10 cellular contexts compared by ENCODE assay signal in the genomic region with DNA sequence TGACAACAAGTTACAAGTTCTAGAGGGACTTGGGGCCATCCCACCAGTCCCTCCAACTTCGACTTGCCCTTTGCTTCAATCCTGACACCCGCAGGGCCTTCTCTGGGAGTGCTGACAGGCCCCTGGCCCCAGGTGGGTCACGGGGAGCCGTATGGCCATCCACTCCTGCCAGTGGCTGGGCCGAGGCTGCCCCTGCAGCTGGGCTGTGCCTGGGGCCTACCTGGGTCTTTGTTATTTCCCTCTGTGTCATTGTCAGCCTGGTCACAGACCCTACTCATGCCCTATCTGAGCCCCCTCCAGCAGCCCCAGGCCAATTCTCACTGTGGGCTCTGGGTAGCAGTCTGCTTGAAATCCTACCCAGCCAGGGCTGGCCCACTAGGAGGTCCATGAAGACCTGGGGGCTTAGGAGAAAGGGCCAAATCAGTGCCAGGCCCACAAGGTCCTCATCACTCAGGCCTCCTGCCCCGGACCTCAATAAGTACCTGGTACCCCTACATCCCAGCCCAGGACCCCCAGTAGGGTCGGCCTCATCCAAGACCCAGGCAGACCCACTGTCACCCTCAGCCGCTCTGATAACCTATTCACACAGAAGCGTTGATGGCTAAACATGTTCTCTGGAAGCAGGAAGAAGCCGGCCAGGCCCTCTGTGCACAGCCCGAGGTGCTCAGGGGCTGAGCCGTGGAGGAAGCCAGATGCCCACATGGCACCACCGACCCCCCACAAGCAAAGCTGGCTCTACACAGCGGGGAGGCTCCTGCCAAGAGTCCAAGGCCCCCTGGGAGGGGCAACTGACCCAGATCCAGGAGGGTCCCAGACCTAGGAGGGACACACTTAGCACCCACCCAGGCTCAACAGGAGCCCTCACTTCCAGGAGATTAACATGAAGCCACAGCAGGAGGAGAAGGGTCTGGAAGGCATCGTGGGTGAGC. TPM values are rescaled to one million over a fixed set of nuclear protein-coding genes. Genes with fewer than 3 reads are reported as not detected.
DNase-seq lines count a peak whose midpoint lies in the region; ATAC-seq and TF ChIP-seq lines count a peak whose summit lies in the region.
"Had no signal": no experiment of that assay in that cellular context is flagged by ENCODE, and none has a peak within 500 bp of the region (broad histone marks: within the 10 kb centered on the region; RNA-seq: fewer than 3 reads in every experiment).

No MANE protein-coding gene starts in this region.

- no peak for ATAC-seq in HG03196 (IDR thresholded peaks at IDR 0.05; ENCODE audit: unreplicated experiment)

- H3K4me1 ChIP-seq in BE2C = no peaks in the 10 kb centered on the region

- H3K36me3 ChIP-seq in BE2C (no peaks in the 10 kb centered on the region), brain microvascular endothelial cell (replicated peaks) (peaks cover 7% of the 10 kb centered on the region)

- H3K9me3 ChIP-seq in BE2C = no peaks in the 10 kb centered on the region
- H3K9me3 ChIP-seq: testis had no signal

- TF ChIP-seq CTCF in BE2C (IDR thresholded peaks at IDR 0.05; ENCODE audit: low read depth, low read length) = no peak
- TF ChIP-seq CTCF in GM10266 (IDR thresholded peaks at IDR 0.05; ENCODE audit: control insufficient read depth, insufficient read depth, low read depth, missing control alignments) = no peak
- no peak for TF ChIP-seq CTCF in dorsolateral prefrontal cortex (IDR thresholded peaks at IDR 0.05 in 54 of 56, conservative IDR thresholded peaks at IDR 0.05 in 2 of 56; ENCODE audit: low read depth in 1 of 56, partially characterized antibody in 56 of 56)
- TF ChIP-seq CTCF in brain microvascular endothelial cell (IDR thresholded peaks at IDR 0.05; ENCODE audit: low read depth, low read length, missing control alignments) = no peak

- H3K4me3 ChIP-seq in BE2C (ENCODE audit: low read depth, low read length) (no peak overlapping the region), dorsolateral prefrontal cortex (no peak overlapping the region), brain microvascular endothelial cell (ENCODE audit: low read depth, low read length) (no peak overlapping the region)
- H3K4me3 ChIP-seq: testis had no signal

- intact Hi-C loops in dorsolateral prefrontal cortex (cut with DNase I) (loop anchor here in 1 of 2 donors (5.0 kb wide), 1 partner anchor 77 kb away; no protein-coding TSS in a partner anchor), posterior vena cava (cut with DNase I) (no loop called here)

- H3K27me3 ChIP-seq in BE2C = no peaks in the 10 kb centered on the region
- H3K27me3 ChIP-seq in dorsolateral prefrontal cortex = no peaks in the 10 kb centered on the region
- no peaks in the 10 kb centered on the region for H3K27me3 ChIP-seq in brain microvascular endothelial cell (replicated peaks)
- H3K27me3 ChIP-seq: testis had no signal

- peak overlapping the region in 54 of 59 donors; percentile 47 to 98 (median 86) for H3K27ac ChIP-seq in dorsolateral prefrontal cortex
- H3K27ac ChIP-seq in brain microvascular endothelial cell = no peak overlapping the region
- H3K27ac ChIP-seq: testis had no signal

- peak; percentile 1 for DNase-seq in BE2C
- DNase-seq in GM10266 (ENCODE audit: extremely low spot score) = peak; percentile 25
- peak in 4 of 10 donors; percentile 32 to 45 (median 38) for DNase-seq in dorsolateral prefrontal cortex
- peak; percentile 78 for DNase-seq in posterior vena cava (ENCODE audit: low spot score)
- no peak for DNase-seq in NCI-H510A (lab: John Stamatoyannopoulos, UW)
- DNase-seq in brain microvascular endothelial cell = no peak
- DNase-seq: HFFc6, NCI-H1417 treated with DMSO at 0.1 percent for 48 hours had no signal

- in situ Hi-C loops in brain microvascular endothelial cell (cut with HindIII; ENCODE audit: low pct_ligation_motif_present, low sequenced_read_pairs) = no loop called here

RNA-seq across cellular contexts. Expression of a gene that starts 57.7 kb away (rescaled TPM):
- polyA plus RNA-seq in BE2C (2012; ENCODE audit: insufficient read depth, insufficient read length, low read depth) = 83.3 TPM
- total RNA-seq in dorsolateral prefrontal cortex (100 to 1,000 TPM; 151 to 703 (median 290) TPM), posterior vena cava (10 to 100 TPM; 49.2 to 84.8 TPM)

Comparison
In these comparisons a context has a peak if more than half of its experiments do, and no peak if none do; other contexts are left out.
1. DNase-seq: peak in BE2C (single experiment), GM10266 (single experiment) and posterior vena cava (single experiment); none in NCI-H510A (single experiment) and brain microvascular endothelial cell (single experiment).